8 cellular contexts compared by ENCODE assay signal in the genomic region with DNA sequence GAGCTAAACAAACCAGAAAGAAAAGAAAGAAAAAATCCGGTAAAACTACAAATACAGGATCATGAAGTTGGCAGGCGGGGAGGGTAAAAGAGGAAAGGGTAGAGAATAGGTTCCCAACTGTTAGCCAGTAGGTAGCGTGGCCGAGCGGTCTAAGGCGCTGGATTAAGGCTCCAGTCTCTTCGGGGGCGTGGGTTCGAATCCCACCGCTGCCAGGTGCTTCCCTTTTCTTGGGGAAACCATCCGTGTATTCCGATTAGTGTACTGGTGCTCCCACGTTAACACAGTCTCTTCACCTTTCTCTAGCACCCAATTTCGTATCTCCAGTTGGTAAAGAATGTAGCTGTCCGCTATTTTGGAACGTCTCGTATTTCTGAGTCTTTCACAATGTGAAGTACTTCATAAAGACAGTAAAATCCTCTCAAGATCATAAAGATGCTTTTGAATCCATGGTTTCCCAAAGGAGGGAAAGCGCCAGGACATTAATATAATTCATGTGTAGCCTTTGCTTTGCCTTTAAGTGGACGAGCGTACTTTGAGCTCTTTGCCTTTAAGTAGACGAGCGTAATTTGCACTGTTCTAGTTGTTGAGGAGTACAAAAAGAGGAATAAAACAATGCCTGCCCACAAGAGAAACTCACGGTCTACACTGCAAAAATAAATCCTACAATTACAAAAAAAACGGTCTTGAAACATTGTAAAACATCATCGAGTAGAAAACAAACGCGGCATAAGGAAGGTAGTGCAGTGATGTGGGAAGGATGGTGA. TPM values are rescaled to one million over a fixed set of nuclear protein-coding genes. Genes with fewer than 3 reads are reported as not detected.
DNase-seq lines count a peak whose midpoint lies in the region; ATAC-seq and TF ChIP-seq lines count a peak whose summit lies in the region.

No MANE protein-coding gene starts in this region.

- no peak overlapping the region for H3K4me3 Mint-ChIP-seq in T-cell

- intact Hi-C loops in prostate gland (cut with DNase I), result loop anchor here (5.0 to 10.0 kb wide), 4 partner anchors 148 to 485 kb away; partner anchors contain the start of genes CCNB1IP1, PIP4P1, TEP1 and ZNF219

- no peaks in the 10 kb centered on the region for H3K36me3 Mint-ChIP-seq in T-cell

- H3K9me3 Mint-ChIP-seq in T-cell, result no peaks in the 10 kb centered on the region

- H3K4me3 ChIP-seq in right atrium auricular region, result peak overlapping the region; percentile 86 to 92
- H3K4me3 ChIP-seq in prostate gland, result peak overlapping the region; percentile 59 to 74
- H3K4me3 ChIP-seq in urinary bladder (ENCODE audit: low read depth, low read length), result peak overlapping the region; percentile 74

- H3K27me3 ChIP-seq in right atrium auricular region, result no peaks in the 10 kb centered on the region
- no peaks in the 10 kb centered on the region for H3K27me3 ChIP-seq in prostate gland (replicated peaks; ENCODE audit: insufficient read depth)

- H3K4me1 ChIP-seq in right atrium auricular region, result peaks cover 0 to 22% of the 10 kb centered on the region in 2 donors
- H3K4me1 ChIP-seq in prostate gland (replicated peaks), result no peaks in the 10 kb centered on the region
- no peaks in the 10 kb centered on the region for H3K4me1 ChIP-seq in urinary bladder (ENCODE audit: insufficient read depth)

- peak; percentile 12 for ATAC-seq in GM18511 (IDR thresholded peaks at IDR 0.05; ENCODE audit: unreplicated experiment)
- peak in 3 of 4 experiments; percentile 12 to 23 (median 19) for ATAC-seq in T-cell (replicated peaks in 1 of 4)
- ATAC-seq in HG03095 (IDR thresholded peaks at IDR 0.05; ENCODE audit: unreplicated experiment), result no peak

- DNase-seq in NCI-H1417 (lab: John Stamatoyannopoulos, UW) (peak; percentile 81 to 92 (median 81)), T-cell (peak in 32 of 34 experiments; percentile 36 to 72 (median 56)), amygdala (lab: John Stamatoyannopoulos, UW) (peak in 51 of 56 donors; percentile 22 to 84 (median 54)), right atrium auricular region (ENCODE audit: low spot score) (peak; percentile 81), prostate gland (ENCODE audit: low spot score) (peak; percentile 80)

- POLR2A ChIA-PET in T-cell (lab: Charles Lee), result interaction anchor here in 1 of 2 donors (0.9 kb wide), 1 partner anchor 199 kb away, joined by 3 read pairs; no protein-coding TSS in a partner anchor

- H3K9me3 ChIP-seq in right atrium auricular region (no peaks in the 10 kb centered on the region), prostate gland (no peaks in the 10 kb centered on the region)

- peaks cover 0 to 5% (median 1%) of the 10 kb centered on the region in 3 donors for H3K4me1 Mint-ChIP-seq in T-cell

- CTCF ChIA-PET in T-cell (lab: Charles Lee), result interaction anchor here (0.6 to 5.1 kb wide), 24 partner anchors 10 to 304 kb away, joined by 3 to 69 read pairs (median 4); partner anchors contain the start of genes PARP2 (in 2 of the 2), PIP4P1 (in 1 of the 2) and TTC5 (in 1 of the 2)

- H3K27ac ChIP-seq in right atrium auricular region, result peak overlapping the region; percentile 79 to 82
- peak overlapping the region; percentile 76 to 81 for H3K27ac ChIP-seq in prostate gland
- H3K27ac ChIP-seq in urinary bladder (ENCODE audit: low read depth), result no peak overlapping the region

- TF ChIP-seq POLR2A in prostate gland (IDR thresholded peaks at IDR 0.05), result no peak

- no peaks in the 10 kb centered on the region for H3K27me3 Mint-ChIP-seq in T-cell

- no peak overlapping the region for H3K27ac Mint-ChIP-seq in T-cell

- no peaks in the 10 kb centered on the region for H3K36me3 ChIP-seq in right atrium auricular region
- H3K36me3 ChIP-seq in prostate gland, result no peaks in the 10 kb centered on the region
- H3K36me3 ChIP-seq in urinary bladder (ENCODE audit: insufficient read depth), result no peaks in the 10 kb centered on the region

- TF ChIP-seq CTCF in right atrium auricular region (IDR thresholded peaks at IDR 0.05) (no peak), prostate gland (IDR thresholded peaks at IDR 0.05) (no peak)

- WGBS in prostate gland, result 3% methylated on average over 27 of the region's 27 CpGs
- 4% methylated on average over 27 of the region's 27 CpGs for WGBS in urinary bladder

RNA-seq across cellular contexts. Expression of gene RNASE12, which starts 19.0 kb away (rescaled TPM):
- total RNA-seq in T-cell (not detected), right atrium auricular region (not detected), prostate gland (not detected), urinary bladder (not detected)
- not detected for polyA plus RNA-seq in urinary bladder

RNA-seq across cellular contexts. Expression of gene RNASE11, which starts 22.4 kb away (rescaled TPM):
- total RNA-seq in T-cell (not detected), right atrium auricular region (not detected), prostate gland (1 to 10 TPM in 1 of 2 donors, not detected in 1; 1.0 TPM), urinary bladder (not detected)
- polyA plus RNA-seq in urinary bladder, result not detected

RNA-seq across cellular contexts. Expression of gene OR6S1, which starts 31.3 kb away (rescaled TPM):
- total RNA-seq in T-cell (not detected), right atrium auricular region (not detected), prostate gland (not detected), urinary bladder (not detected)
- polyA plus RNA-seq in urinary bladder, result not detected

RNA-seq across cellular contexts. Expression of gene RNASE9, which starts 49.3 kb away (rescaled TPM):
- total RNA-seq in T-cell, result not detected
- total RNA-seq in right atrium auricular region, result not detected
- total RNA-seq in prostate gland, result not detected
- not detected for total RNA-seq in urinary bladder
- not detected for polyA plus RNA-seq in urinary bladder
